ENCODE assay signal across 3 cellular contexts in genomic region chr3:133014325-133014724, GRCh38.
TF ChIP-seq lines count a peak whose summit lies in the region.

No MANE protein-coding gene starts in this region.

TF ChIP-seq in Ishikawa, 13 proteins besides CTCF, POLR2A, EP300 and RAD21 (continued from another document):
- no peak for TF ChIP-seq REST (IDR thresholded peaks at IDR 0.05; ENCODE audit: low read depth)

TF ChIP-seq in K562, 482 proteins besides CTCF, POLR2A, EP300 and RAD21 (continued from another document):
- TF ChIP-seq ATF3 (IDR thresholded peaks at IDR 0.05), result peak; percentile 44; the same call in 1 of the 2 replicates
- TF ChIP-seq ATF3 (CRISPR knock-in tag; conservative IDR thresholded peaks at IDR 0.05), result no peak
- TF ChIP-seq ATF6 (CRISPR knock-in tag; IDR thresholded peaks at IDR 0.05), result no peak
- no peak for TF ChIP-seq ZNF707 (CRISPR knock-in tag; conservative IDR thresholded peaks at IDR 0.05)
- TF ChIP-seq ZNF143 (CRISPR knock-in tag; IDR thresholded peaks at IDR 0.05), result no peak
- TF ChIP-seq CEBPB (tag; IDR thresholded peaks at IDR 0.05), result peak; percentile 80

TF ChIP-seq in SK-N-SH, 30 proteins besides CTCF, POLR2A, EP300 and RAD21 (continued from another document):
- no peak for TF ChIP-seq REST (IDR thresholded peaks at IDR 0.05; ENCODE audit: low read depth, low read length)
- no peak for TF ChIP-seq RCOR1 (IDR thresholded peaks at IDR 0.05; ENCODE audit: low read length)
- no peak for TF ChIP-seq TEAD4 (IDR thresholded peaks at IDR 0.05; ENCODE audit: borderline replicate concordance, insufficient read depth)
- TF ChIP-seq PBX3 (IDR thresholded peaks at IDR 0.05), result no peak
- TF ChIP-seq RXRA (IDR thresholded peaks at IDR 0.05; ENCODE audit: borderline replicate concordance, low read depth), result no peak
- TF ChIP-seq CHD2 (IDR thresholded peaks at IDR 0.05; ENCODE audit: low read length, partially characterized antibody), result no peak
- TF ChIP-seq ZBTB33 (IDR thresholded peaks at IDR 0.05; ENCODE audit: borderline replicate concordance, low read depth), result no peak
